ENCODE assay signal across 11 cellular contexts in the genomic region with DNA sequence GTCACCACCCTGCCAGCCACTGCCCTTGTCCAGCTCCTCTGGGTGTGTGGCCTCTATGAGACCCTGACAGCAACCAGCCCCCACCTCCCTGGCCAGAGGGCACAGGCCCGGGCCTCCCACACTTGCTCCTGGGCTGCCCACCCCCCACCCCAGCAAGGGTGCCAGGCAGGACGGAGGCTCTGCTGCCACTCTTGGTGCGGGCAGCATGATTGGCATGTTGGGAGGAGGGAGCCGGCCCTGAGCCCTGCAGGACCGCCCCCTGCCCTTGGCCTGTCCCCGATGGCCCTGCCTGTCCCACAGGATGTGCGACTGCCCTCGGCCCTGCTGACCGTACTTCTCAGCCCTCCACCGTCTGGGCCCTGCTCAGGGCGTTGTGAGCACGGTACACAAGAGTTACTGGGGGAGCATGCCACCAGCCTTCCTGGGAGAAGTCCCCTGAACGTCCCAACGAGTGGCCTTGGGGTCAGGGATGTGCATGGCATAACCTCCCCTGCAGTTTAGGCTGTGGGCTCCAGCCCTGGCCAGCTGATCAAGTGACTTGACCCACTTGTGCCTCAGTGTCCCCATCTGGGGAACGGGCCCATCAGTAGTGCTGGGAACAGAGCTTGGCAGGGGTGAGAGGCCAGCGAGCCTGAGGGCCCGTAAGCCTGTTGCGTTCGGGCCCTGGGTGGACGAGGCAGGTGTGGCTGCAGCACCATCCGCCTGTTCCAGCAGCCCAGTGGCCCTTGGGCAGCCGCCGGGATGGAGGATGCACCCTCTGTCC. TPM values are rescaled to one million over a fixed set of nuclear protein-coding genes. Genes with fewer than 3 reads are reported as not detected.
A peak's percentile ranks its signal among the peaks of the same experiment; 100 is the strongest.
DNase-seq lines count a peak whose midpoint lies in the region; ATAC-seq and TF ChIP-seq lines count a peak whose summit lies in the region.
"Had no signal": no experiment of that assay in that cellular context is flagged by ENCODE, and none has a peak within 500 bp of the region (broad histone marks: within the 10 kb centered on the region; RNA-seq: fewer than 3 reads in every experiment).

No MANE protein-coding gene starts in this region.

- H3K36me3 ChIP-seq in colonic mucosa (no peaks in the 10 kb centered on the region), lung (ENCODE audit: control insufficient read depth in 2 of 2, insufficient read depth in 2 of 2, low read length in 2 of 2) (peaks cover 0 to 14% of the 10 kb centered on the region in 2 donors)

- H3K27ac Mint-ChIP-seq in stimulated activated naive B cell treated with anti-CD40 and anti-IgM and Interleukin-4, amounts not matched to agents 10 μg/mL and 1 μg/mL and 100 μg/mL, for 72 hours: no peak overlapping the region
- H3K27ac Mint-ChIP-seq: activated T-helper 17 cell treated with anti-CD3 and anti-CD28 coated beads, Interleukin-2, amount 50 U/mL, for 72 hours had no signal

- H3K27me3 ChIP-seq in colonic mucosa (no peaks in the 10 kb centered on the region), lung (ENCODE audit: control insufficient read depth, insufficient read depth) (no peaks in the 10 kb centered on the region)

- peak overlapping the region; percentile 40 for H3K4me3 ChIP-seq in colonic mucosa
- no peak overlapping the region for H3K4me3 ChIP-seq in lung

- H3K9me3 ChIP-seq in colonic mucosa: no peaks in the 10 kb centered on the region
- H3K9me3 ChIP-seq in lung (ENCODE audit: control insufficient read depth in 2 of 2, insufficient read depth in 1 of 2, low read length in 1 of 2): no peaks in the 10 kb centered on the region

- WGBS in lung, 2 donors: 59 to 72% methylated on average over 23 of the region's 23 CpGs

- H3K4me1 ChIP-seq in colonic mucosa: no peaks in the 10 kb centered on the region
- H3K4me1 ChIP-seq in lung (ENCODE audit: control insufficient read depth in 2 of 2, insufficient read depth in 2 of 2, low read length in 2 of 2): peaks cover 0 to 26% of the 10 kb centered on the region in 2 donors

- peaks cover 0 to 3% of the 10 kb centered on the region in 2 donors for H3K36me3 Mint-ChIP-seq in stimulated activated naive B cell treated with anti-CD40 and anti-IgM and Interleukin-4, amounts not matched to agents 10 μg/mL and 1 μg/mL and 100 μg/mL, for 72 hours

- TF ChIP-seq CTCF in 22Rv1 (IDR thresholded peaks at IDR 0.05) (0 out of 2 replicates have a peak, but pooled peaks have one; percentile 1), colonic mucosa (IDR thresholded peaks at IDR 0.05) (no peak), lung (IDR thresholded peaks at IDR 0.05; ENCODE audit: control extremely low read depth, extremely low read depth) (no peak)

- no peak for DNase-seq in colonic mucosa
- DNase-seq in lung (ENCODE audit: low spot score): no peak
- DNase-seq in erythroblast (lab: John Stamatoyannopoulos, UW): no peak
- no peak for DNase-seq in stimulated activated naive B cell treated with anti-CD40 and anti-IgM and Interleukin-4, amounts not matched to agents 10 μg/mL and 1 μg/mL and 100 μg/mL, for 72 hours
- DNase-seq in NCI-H1694 (lab: John Stamatoyannopoulos, UW): no peak
- DNase-seq: NCI-H1930, PC-3 had no signal

- no peak overlapping the region for H3K9ac ChIP-seq in colonic mucosa (ENCODE audit: low read depth in 2 of 2, low read length in 2 of 2)

- no peak for TF ChIP-seq POLR2A in erythroblast (IDR thresholded peaks at IDR 0.05; ENCODE audit: low read length)

- intact Hi-C loops in colonic mucosa (cut with DNase I): loop anchor here (10.0 kb wide), 1 partner anchor 61 kb away; a partner anchor contains a TSS

- no peaks in the 10 kb centered on the region for H3K27me3 Mint-ChIP-seq in stimulated activated naive B cell treated with anti-CD40 and anti-IgM and Interleukin-4, amounts not matched to agents 10 μg/mL and 1 μg/mL and 100 μg/mL, for 72 hours
- H3K27me3 Mint-ChIP-seq: activated T-helper 17 cell treated with anti-CD3 and anti-CD28 coated beads, Interleukin-2, amount 50 U/mL, for 72 hours had no signal

- H3K27ac ChIP-seq in 22Rv1 (peak overlapping the region; percentile 58), colonic mucosa (no peak overlapping the region), lung (ENCODE audit: low read depth in 1 of 2, low read length in 1 of 2) (peak overlapping the region; percentile 54 to 58)

- no peak for ATAC-seq in lung (ENCODE audit: insufficient read depth, low FRiP score)
- no peak for ATAC-seq in stimulated activated naive B cell treated with anti-CD40 and anti-IgM and Interleukin-4, amounts not matched to agents 10 μg/mL and 1 μg/mL and 100 μg/mL, for 72 hours (replicated peaks)
- ATAC-seq: PC-3 had no signal

- no peaks in the 10 kb centered on the region for H3K9me3 Mint-ChIP-seq in stimulated activated naive B cell treated with anti-CD40 and anti-IgM and Interleukin-4, amounts not matched to agents 10 μg/mL and 1 μg/mL and 100 μg/mL, for 72 hours
- H3K9me3 Mint-ChIP-seq: activated T-helper 17 cell treated with anti-CD3 and anti-CD28 coated beads, Interleukin-2, amount 50 U/mL, for 72 hours had no signal

- H3K4me3 Mint-ChIP-seq in stimulated activated naive B cell treated with anti-CD40 and anti-IgM and Interleukin-4, amounts not matched to agents 10 μg/mL and 1 μg/mL and 100 μg/mL, for 72 hours: no peak overlapping the region
- H3K4me3 Mint-ChIP-seq: activated T-helper 17 cell treated with anti-CD3 and anti-CD28 coated beads, Interleukin-2, amount 50 U/mL, for 72 hours had no signal

- peaks cover 0 to 6% of the 10 kb centered on the region in 2 donors for H3K4me1 Mint-ChIP-seq in stimulated activated naive B cell treated with anti-CD40 and anti-IgM and Interleukin-4, amounts not matched to agents 10 μg/mL and 1 μg/mL and 100 μg/mL, for 72 hours
- H3K4me1 Mint-ChIP-seq: activated T-helper 17 cell treated with anti-CD3 and anti-CD28 coated beads, Interleukin-2, amount 50 U/mL, for 72 hours had no signal

RNA-seq across cellular contexts. Expression of a gene that starts 16.0 kb away (rescaled TPM):
- total RNA-seq in colonic mucosa (1 to 10 TPM; 2.3 to 3.4 TPM), lung (10 to 100 TPM; 28.5 to 41.6 TPM)
- polyA plus RNA-seq in lung: 10 to 100 TPM; 12.6 to 16.8 TPM

RNA-seq across cellular contexts. Expression of a gene that starts 20.2 kb away (rescaled TPM):
- total RNA-seq in colonic mucosa: 10 to 100 TPM; 10.0 to 10.8 TPM
- total RNA-seq in lung: 10 to 100 TPM in 1 of 2 donors, 1 to 10 TPM in 1; 7.7 to 34.3 TPM
- 10 to 100 TPM; 13.1 to 20.6 TPM for polyA plus RNA-seq in lung

RNA-seq across cellular contexts. Expression of a gene that starts 30.2 kb away (rescaled TPM):
- total RNA-seq in colonic mucosa (1 to 10 TPM; 1.2 to 1.7 TPM), lung (10 to 100 TPM in 1 of 2 donors, 1 to 10 TPM in 1; 3.8 to 15.2 TPM)
- polyA plus RNA-seq in lung: 10 to 100 TPM in 1 of 2 donors, 1 to 10 TPM in 1; 7.9 to 16.0 TPM

RNA-seq across cellular contexts. Expression of a gene that starts 39.4 kb away (rescaled TPM):
- under 1 TPM; 0.30 to 0.48 TPM for total RNA-seq in colonic mucosa
- 10 to 100 TPM; 11.4 to 16.8 TPM for total RNA-seq in lung
- 1 to 10 TPM; 2.0 to 2.1 TPM for polyA plus RNA-seq in lung
- total RNA-seq: dermis microvascular lymphatic vessel endothelial cell, posterior vena cava had no signal

RNA-seq across cellular contexts. Expression of a gene that starts 56.7 kb away (rescaled TPM):
- total RNA-seq in colonic mucosa (1 to 10 TPM; 6.0 to 9.7 TPM), lung (10 to 100 TPM; 12.3 to 12.4 TPM)
- 1 to 10 TPM; 6.8 to 7.3 TPM for polyA plus RNA-seq in lung

Comparison
In these comparisons a context has a peak if more than half of its experiments do, and no peak if none do; other contexts are left out.
1. RNA of a gene that starts 16.0 kb away (total RNA-seq): 28.5 to 41.6 TPM in lung; 2.3 to 3.4 TPM in colonic mucosa; every median in the first group is over 4 times any median in the second.